Comparison of ENCODE assay signal across 14 cellular contexts in genomic region chr3:146540978-146541377, GRCh38. TPM values are rescaled to one million over a fixed set of nuclear protein-coding genes. Genes with fewer than 3 reads are reported as not detected.
A peak's percentile ranks its signal among the peaks of the same experiment; 100 is the strongest.
DNase-seq lines count a peak whose midpoint lies in the region; ATAC-seq and TF ChIP-seq lines count a peak whose summit lies in the region.
"Had no signal": no experiment of that assay in that cellular context is flagged by ENCODE, and none has a peak within 500 bp of the region (broad histone marks: within the 10 kb centered on the region; RNA-seq: fewer than 3 reads in every experiment).

No MANE protein-coding gene starts in this region.

- H3K27ac ChIP-seq in CD4-positive, alpha-beta memory T cell (ENCODE audit: low read depth, low read length), result no peak overlapping the region
- peak overlapping the region; percentile 82 for H3K27ac ChIP-seq in KMS-11
- H3K27ac ChIP-seq in endodermal cell (ENCODE audit: low read depth, low read length), result no peak overlapping the region
- H3K27ac ChIP-seq in sigmoid colon, result peak overlapping the region in 3 of 4 donors; percentile 89 to 98 (median 95)
- H3K27ac ChIP-seq: parathyroid adenoma had no signal

- no peak for TF ChIP-seq EP300 in sigmoid colon (IDR thresholded peaks at IDR 0.05)

- H3K4me3 ChIP-seq in CD4-positive, alpha-beta memory T cell (ENCODE audit: low read length in 2 of 2), result no peak overlapping the region
- H3K4me3 ChIP-seq in KMS-11 (IDR thresholded peaks at IDR 0.05; ENCODE audit: insufficient read depth, low read depth, low read length), result no peak overlapping the region
- H3K4me3 ChIP-seq in endodermal cell (ENCODE audit: low read length), result peak overlapping the region; percentile 95
- peak overlapping the region in 1 of 4 donors; percentile 5 for H3K4me3 ChIP-seq in sigmoid colon

- 100% methylated on average over 1 of the region's 1 CpG; no CpG with 5 or more reads in 1 of the 2 experiments for WGBS in endodermal cell (ENCODE audit: insufficient coverage in 1 of 2, insufficient read length in 1 of 2), 2 experiments
- WGBS in sigmoid colon, 2 donors, result 9 to 48% methylated on average over 1 of the region's 1 CpG

- TF ChIP-seq CTCF in KMS-11 (conservative IDR thresholded peaks at IDR 0.05; ENCODE audit: low read depth, low read length), result no peak
- no peak for TF ChIP-seq CTCF in endodermal cell (conservative IDR thresholded peaks at IDR 0.05)
- no peak for TF ChIP-seq CTCF in sigmoid colon (IDR thresholded peaks at IDR 0.05)

- no peaks in the 10 kb centered on the region for H3K9me3 Mint-ChIP-seq in CD4-positive, alpha-beta memory T cell
- peaks cover 20% of the 10 kb centered on the region for H3K9me3 Mint-ChIP-seq in endodermal cell

- H3K79me2 ChIP-seq in KMS-11 (ENCODE audit: insufficient read depth, low read depth), result peaks cover 82% of the 10 kb centered on the region
- H3K79me2 ChIP-seq: parathyroid adenoma had no signal

- CTCF ChIA-PET in CD4-positive, alpha-beta memory T cell (lab: Charles Lee; ENCODE audit: partially characterized antibody), result no interaction called here

- H3K4me3 Mint-ChIP-seq in CD4-positive, alpha-beta memory T cell, result peak overlapping the region in 5 of 8 donors; percentile 25 to 67 (median 44)
- H3K4me3 Mint-ChIP-seq in endodermal cell, result peak overlapping the region; percentile 95

- no peaks in the 10 kb centered on the region for H3K36me3 ChIP-seq in CD4-positive, alpha-beta memory T cell (ENCODE audit: insufficient read depth, low read length)
- H3K36me3 ChIP-seq in KMS-11 (ENCODE audit: insufficient read depth), result no peaks in the 10 kb centered on the region
- peaks cover 62% of the 10 kb centered on the region for H3K36me3 ChIP-seq in endodermal cell (ENCODE audit: control insufficient read depth, insufficient read depth, low read length)
- no peaks in the 10 kb centered on the region for H3K36me3 ChIP-seq in sigmoid colon

- H3K9me3 ChIP-seq in CD4-positive, alpha-beta memory T cell (ENCODE audit: control insufficient read depth in 1 of 2, low read length in 2 of 2), result no peaks in the 10 kb centered on the region
- H3K9me3 ChIP-seq in endodermal cell (ENCODE audit: control insufficient read depth, low read length) (peaks cover 42% of the 10 kb centered on the region), sigmoid colon (no peaks in the 10 kb centered on the region)

- ATAC-seq in GM19324 (IDR thresholded peaks at IDR 0.05; ENCODE audit: low FRiP score, unreplicated experiment), result no peak
- ATAC-seq: left lobe of liver had no signal

- peaks cover 7 to 8% of the 10 kb centered on the region in 2 donors for H3K36me3 Mint-ChIP-seq in CD4-positive, alpha-beta memory T cell
- H3K36me3 Mint-ChIP-seq in endodermal cell (ENCODE audit: low read depth), result peaks cover 64% of the 10 kb centered on the region

- peaks cover 36 to 64% (median 52%) of the 10 kb centered on the region in 4 donors for H3K4me1 Mint-ChIP-seq in CD4-positive, alpha-beta memory T cell
- H3K4me1 Mint-ChIP-seq in endodermal cell, result peaks cover 36% of the 10 kb centered on the region

- H3K27me3 Mint-ChIP-seq in CD4-positive, alpha-beta memory T cell, result no peaks in the 10 kb centered on the region
- H3K27me3 Mint-ChIP-seq in endodermal cell (ENCODE audit: insufficient read depth), result no peaks in the 10 kb centered on the region

- H3K27me3 ChIP-seq in CD4-positive, alpha-beta memory T cell (ENCODE audit: insufficient read depth, low read length), result no peaks in the 10 kb centered on the region
- H3K27me3 ChIP-seq in KMS-11 (ENCODE audit: insufficient read depth, low read depth) (no peaks in the 10 kb centered on the region), endodermal cell (ENCODE audit: control insufficient read depth, insufficient read depth, low read length, poor library complexity, severe bottlenecking) (no peaks in the 10 kb centered on the region), sigmoid colon (no peaks in the 10 kb centered on the region)

- intact Hi-C loops in CD4-positive, alpha-beta memory T cell (cut with micrococcal nuclease), result no loop called here
- intact Hi-C loops in sigmoid colon (cut with DNase I), result loop anchor here (5.0 to 10.0 kb wide), 2 partner anchors 69 to 476 kb away; no protein-coding TSS in a partner anchor

- peak overlapping the region; percentile 97 for H3K4me2 ChIP-seq in KMS-11

- H4K20me1 ChIP-seq in KMS-11 (ENCODE audit: insufficient read depth), result no peaks in the 10 kb centered on the region

- no peak for DNase-seq in CD4-positive, alpha-beta memory T cell
- DNase-seq in endodermal cell (no peak), sigmoid colon (no peak), RPMI8226 (no peak), superior temporal gyrus (ENCODE audit: extremely low spot score) (no peak)
- DNase-seq: activated CD4-positive, CD25-positive, alpha-beta regulatory T cell; DMS 273 treated with DMSO at 0.1 percent for 48 hours; HCEC 1CT; NCI-H82; stimulated activated CD4-positive, alpha-beta T cell treated with anti-CD3 and anti-CD28 coated beads, Interleukin-4, amount 100 ng/mL, for 4 hours had no signal

- peaks cover 42% of the 10 kb centered on the region for H3K4me1 ChIP-seq in CD4-positive, alpha-beta memory T cell (ENCODE audit: insufficient read depth, low read length)
- H3K4me1 ChIP-seq in KMS-11 (ENCODE audit: low read depth, poor library complexity, severe bottlenecking) (peaks cover 72% of the 10 kb centered on the region), endodermal cell (ENCODE audit: control insufficient read depth, insufficient read depth, low read length) (peaks cover 9% of the 10 kb centered on the region), sigmoid colon (peaks cover 0 to 52% (median 46%) of the 10 kb centered on the region in 4 donors)
- H3K4me1 ChIP-seq: parathyroid adenoma had no signal

- no peak overlapping the region for H2AFZ ChIP-seq in KMS-11 (ENCODE audit: low read depth)
- H2AFZ ChIP-seq: parathyroid adenoma had no signal

- H3K27ac Mint-ChIP-seq in CD4-positive, alpha-beta memory T cell, result peak overlapping the region in 2 of 7 donors; percentile 37 to 45
- no peak overlapping the region for H3K27ac Mint-ChIP-seq in endodermal cell

- POLR2A ChIA-PET in CD4-positive, alpha-beta memory T cell (lab: Charles Lee; ENCODE audit: partially characterized antibody), result interaction anchor here (1.0 kb wide), 1 partner anchor 71 kb away, joined by 3 read pairs; the partner anchor contains the start of gene PLSCR2

- H3K9ac ChIP-seq in KMS-11 (peak overlapping the region; percentile 36; the same call in 1 of the 2 replicates), endodermal cell (ENCODE audit: extremely low read depth, low read length, poor library complexity, severe bottlenecking) (no peak overlapping the region)
- H3K9ac ChIP-seq: parathyroid adenoma had no signal

- TF ChIP-seq POLR2A in sigmoid colon (IDR thresholded peaks at IDR 0.05), result no peak

RNA-seq across cellular contexts. Expression of gene PLSCR1, which starts 3.4 kb away (rescaled TPM):
- 10 to 100 TPM; 24.9 to 25.0 TPM for total RNA-seq in CD4-positive, alpha-beta memory T cell
- 10 to 100 TPM; 24.9 to 34.2 TPM for polyA plus RNA-seq in CD4-positive, alpha-beta memory T cell
- 100 to 1,000 TPM; 189 to 250 TPM for total RNA-seq in endodermal cell
- polyA plus RNA-seq in endodermal cell (2013, experiment 1 of 2), result 40.4 TPM
- polyA plus RNA-seq in endodermal cell (2013, experiment 2 of 2), result 42.9 TPM
- 100 to 1,000 TPM in 2 of 4 donors, 10 to 100 TPM in 2; 59.3 to 194 (median 101) TPM for total RNA-seq in sigmoid colon
- polyA plus RNA-seq in sigmoid colon, result 100 to 1,000 TPM in 2 of 3 donors, 10 to 100 TPM in 1; 88.9 to 156 (median 145) TPM

Comparison
In these comparisons a context has a peak if more than half of its experiments do, and no peak if none do; other contexts are left out.
1. H3K27ac ChIP-seq: peak in KMS-11 (single experiment) and sigmoid colon (3 of 4); none in CD4-positive, alpha-beta memory T cell (single experiment) and endodermal cell (single experiment).